In genomic region chr4:143335979-143336827, GRCh38 we compare ENCODE assay signal across 1 cellular context.
TF ChIP-seq lines count a peak whose summit lies in the region.

No MANE protein-coding gene starts in this region.

TF ChIP-seq in HEK293, 187 proteins besides CTCF, POLR2A, EP300 and RAD21 (continued from another document):
- TF ChIP-seq, protein P1, sequence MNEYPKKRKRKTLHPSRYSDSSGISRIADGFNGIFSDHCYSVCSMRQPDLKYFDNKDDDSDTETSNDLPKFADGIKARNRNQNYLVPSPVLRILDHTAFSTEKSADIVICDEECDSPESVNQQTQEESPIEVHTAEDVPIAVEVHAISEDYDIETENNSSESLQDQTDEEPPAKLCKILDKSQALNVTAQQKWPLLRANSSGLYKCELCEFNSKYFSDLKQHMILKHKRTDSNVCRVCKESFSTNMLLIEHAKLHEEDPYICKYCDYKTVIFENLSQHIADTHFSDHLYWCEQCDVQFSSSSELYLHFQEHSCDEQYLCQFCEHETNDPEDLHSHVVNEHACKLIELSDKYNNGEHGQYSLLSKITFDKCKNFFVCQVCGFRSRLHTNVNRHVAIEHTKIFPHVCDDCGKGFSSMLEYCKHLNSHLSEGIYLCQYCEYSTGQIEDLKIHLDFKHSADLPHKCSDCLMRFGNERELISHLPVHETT (tag by site-specific recombination; IDR thresholded peaks at IDR 0.05): no peak
- TF ChIP-seq, protein P2, sequence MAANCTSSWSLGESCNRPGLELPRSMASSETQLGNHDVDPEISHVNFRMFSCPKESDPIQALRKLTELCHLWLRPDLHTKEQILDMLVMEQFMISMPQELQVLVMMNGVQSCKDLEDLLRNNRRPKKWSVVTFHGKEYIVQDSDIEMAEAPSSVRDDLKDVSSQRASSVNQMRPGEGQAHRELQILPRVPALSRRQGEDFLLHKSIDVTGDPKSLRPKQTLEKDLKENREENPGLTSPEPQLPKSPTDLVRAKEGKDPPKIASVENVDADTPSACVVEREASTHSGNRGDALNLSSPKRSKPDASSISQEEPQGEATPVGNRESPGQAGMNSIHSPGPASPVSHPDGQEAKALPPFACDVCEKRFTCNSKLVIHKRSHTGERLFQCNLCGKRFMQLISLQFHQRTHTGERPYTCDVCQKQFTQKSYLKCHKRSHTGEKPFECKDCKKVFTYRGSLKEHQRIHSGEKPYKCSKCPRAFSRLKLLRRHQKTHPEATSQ (tag by site-specific recombination; IDR thresholded peaks at IDR 0.05): no peak
- peak; percentile 90 for TF ChIP-seq ZNF76 (tag by site-specific recombination; IDR thresholded peaks at IDR 0.05; ENCODE audit: borderline replicate concordance, low read depth)
- TF ChIP-seq ZNF677 (tag by site-specific recombination; IDR thresholded peaks at IDR 0.05): no peak
- no peak for TF ChIP-seq ZBTB21 (tag by site-specific recombination; IDR thresholded peaks at IDR 0.05)
- no peak for TF ChIP-seq ZBTB49 (tag by site-specific recombination; IDR thresholded peaks at IDR 0.05; ENCODE audit: low read depth)
- TF ChIP-seq HOXC10 (CRISPR knock-in tag; IDR thresholded peaks at IDR 0.05): no peak
- TF ChIP-seq ZNF174 (tag by site-specific recombination; IDR thresholded peaks at IDR 0.05): no peak
- TF ChIP-seq ZNF416 (tag by site-specific recombination; IDR thresholded peaks at IDR 0.05): no peak
- TF ChIP-seq ZNF341 (tag by site-specific recombination; IDR thresholded peaks at IDR 0.05; ENCODE audit: low read depth): peak; percentile 98
- TF ChIP-seq FEZF1 (tag by site-specific recombination; IDR thresholded peaks at IDR 0.05): no peak
- TF ChIP-seq, protein P3, sequence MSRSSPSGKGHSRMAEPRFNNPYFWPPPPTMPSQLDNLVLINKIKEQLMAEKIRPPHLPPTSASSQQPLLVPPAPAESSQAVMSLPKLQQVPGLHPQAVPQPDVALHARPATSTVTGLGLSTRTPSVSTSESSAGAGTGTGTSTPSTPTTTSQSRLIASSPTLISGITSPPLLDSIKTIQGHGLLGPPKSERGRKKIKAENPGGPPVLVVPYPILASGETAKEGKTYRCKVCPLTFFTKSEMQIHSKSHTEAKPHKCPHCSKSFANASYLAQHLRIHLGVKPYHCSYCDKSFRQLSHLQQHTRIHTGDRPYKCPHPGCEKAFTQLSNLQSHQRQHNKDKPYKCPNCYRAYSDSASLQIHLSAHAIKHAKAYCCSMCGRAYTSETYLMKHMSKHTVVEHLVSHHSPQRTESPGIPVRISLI (tag by site-specific recombination; IDR thresholded peaks at IDR 0.05): no peak
- TF ChIP-seq ZSCAN23 (tag by site-specific recombination; IDR thresholded peaks at IDR 0.05): no peak
- TF ChIP-seq, protein P4, sequence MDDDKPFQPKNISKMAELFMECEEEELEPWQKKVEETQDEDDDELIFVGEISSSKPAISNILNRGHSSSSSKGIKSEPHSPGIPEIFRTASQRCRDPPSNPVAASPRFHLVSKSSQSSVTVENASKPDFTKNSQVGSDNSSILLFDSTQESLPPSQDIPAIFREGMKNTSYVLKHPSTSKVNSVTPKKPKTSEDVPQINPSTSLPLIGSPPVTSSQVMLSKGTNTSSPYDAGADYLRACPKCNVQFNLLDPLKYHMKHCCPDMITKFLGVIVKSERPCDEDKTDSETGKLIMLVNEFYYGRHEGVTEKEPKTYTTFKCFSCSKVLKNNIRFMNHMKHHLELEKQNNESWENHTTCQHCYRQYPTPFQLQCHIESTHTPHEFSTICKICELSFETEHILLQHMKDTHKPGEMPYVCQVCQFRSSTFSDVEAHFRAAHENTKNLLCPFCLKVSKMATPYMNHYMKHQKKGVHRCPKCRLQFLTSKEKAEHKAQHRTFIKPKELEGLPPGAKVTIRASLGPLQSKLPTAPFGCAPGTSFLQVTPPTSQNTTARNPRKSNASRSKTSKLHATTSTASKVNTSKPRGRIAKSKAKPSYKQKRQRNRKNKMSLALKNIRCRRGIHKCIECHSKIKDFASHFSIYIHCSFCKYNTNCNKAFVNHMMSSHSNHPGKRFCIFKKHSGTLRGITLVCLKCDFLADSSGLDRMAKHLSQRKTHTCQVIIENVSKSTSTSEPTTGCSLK (tag by site-specific recombination; IDR thresholded peaks at IDR 0.05): no peak
- no peak for TF ChIP-seq ZNF777 (tag by site-specific recombination; IDR thresholded peaks at IDR 0.05; ENCODE audit: borderline replicate concordance)
- TF ChIP-seq ZBTB44 (tag by site-specific recombination; IDR thresholded peaks at IDR 0.05): no peak
- no peak for TF ChIP-seq ZNF274 (IDR thresholded peaks at IDR 0.05; ENCODE audit: low read length)
- no peak for TF ChIP-seq ZNF274 (tag by site-specific recombination; IDR thresholded peaks at IDR 0.05; ENCODE audit: borderline replicate concordance)
- TF ChIP-seq ZNF510 (tag by site-specific recombination; IDR thresholded peaks at IDR 0.05; ENCODE audit: insufficient replicate concordance): no peak
- TF ChIP-seq ZNF610 (tag by site-specific recombination; IDR thresholded peaks at IDR 0.05; ENCODE audit: borderline replicate concordance): 0 out of 2 replicates have a peak, but pooled peaks have one; percentile 12
- TF ChIP-seq ZNF324 (tag by site-specific recombination; IDR thresholded peaks at IDR 0.05): no peak
- no peak for TF ChIP-seq ZNF596 (tag by site-specific recombination; IDR thresholded peaks at IDR 0.05)
- TF ChIP-seq ZNF423 (tag by site-specific recombination; IDR thresholded peaks at IDR 0.05): no peak
- no peak for TF ChIP-seq ZNF146 (tag by site-specific recombination; IDR thresholded peaks at IDR 0.05)
- TF ChIP-seq ZNF221 (tag by site-specific recombination; IDR thresholded peaks at IDR 0.05; ENCODE audit: borderline replicate concordance): no peak
- TF ChIP-seq HOXA7 (CRISPR knock-in tag; IDR thresholded peaks at IDR 0.05; ENCODE audit: borderline replicate concordance): no peak
- TF ChIP-seq, protein P5, sequence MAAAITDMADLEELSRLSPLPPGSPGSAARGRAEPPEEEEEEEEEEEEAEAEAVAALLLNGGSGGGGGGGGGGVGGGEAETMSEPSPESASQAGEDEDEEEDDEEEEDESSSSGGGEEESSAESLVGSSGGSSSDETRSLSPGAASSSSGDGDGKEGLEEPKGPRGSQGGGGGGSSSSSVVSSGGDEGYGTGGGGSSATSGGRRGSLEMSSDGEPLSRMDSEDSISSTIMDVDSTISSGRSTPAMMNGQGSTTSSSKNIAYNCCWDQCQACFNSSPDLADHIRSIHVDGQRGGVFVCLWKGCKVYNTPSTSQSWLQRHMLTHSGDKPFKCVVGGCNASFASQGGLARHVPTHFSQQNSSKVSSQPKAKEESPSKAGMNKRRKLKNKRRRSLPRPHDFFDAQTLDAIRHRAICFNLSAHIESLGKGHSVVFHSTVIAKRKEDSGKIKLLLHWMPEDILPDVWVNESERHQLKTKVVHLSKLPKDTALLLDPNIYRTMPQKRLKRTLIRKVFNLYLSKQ (tag by site-specific recombination; IDR thresholded peaks at IDR 0.05; ENCODE audit: borderline replicate concordance): no peak
- 0 out of 2 replicates have a peak, but pooled peaks have one; percentile 33 for TF ChIP-seq ZXDB (tag by site-specific recombination; IDR thresholded peaks at IDR 0.05)
- no peak for TF ChIP-seq ZNF37A (tag by site-specific recombination; IDR thresholded peaks at IDR 0.05)
- no peak for TF ChIP-seq MEIS1 (CRISPR knock-in tag; IDR thresholded peaks at IDR 0.05; ENCODE audit: borderline replicate concordance)
- TF ChIP-seq ZNF16 (tag by site-specific recombination; IDR thresholded peaks at IDR 0.05; ENCODE audit: low read depth): no peak
- no peak for TF ChIP-seq ZNF302 (tag by site-specific recombination; IDR thresholded peaks at IDR 0.05; ENCODE audit: low read depth)
- TF ChIP-seq ZNF785 (tag by site-specific recombination; IDR thresholded peaks at IDR 0.05): no peak
- no peak for TF ChIP-seq ZNF350 (tag by site-specific recombination; IDR thresholded peaks at IDR 0.05)
